ENCODE assay signal across 8 cellular contexts in the genomic region with DNA sequence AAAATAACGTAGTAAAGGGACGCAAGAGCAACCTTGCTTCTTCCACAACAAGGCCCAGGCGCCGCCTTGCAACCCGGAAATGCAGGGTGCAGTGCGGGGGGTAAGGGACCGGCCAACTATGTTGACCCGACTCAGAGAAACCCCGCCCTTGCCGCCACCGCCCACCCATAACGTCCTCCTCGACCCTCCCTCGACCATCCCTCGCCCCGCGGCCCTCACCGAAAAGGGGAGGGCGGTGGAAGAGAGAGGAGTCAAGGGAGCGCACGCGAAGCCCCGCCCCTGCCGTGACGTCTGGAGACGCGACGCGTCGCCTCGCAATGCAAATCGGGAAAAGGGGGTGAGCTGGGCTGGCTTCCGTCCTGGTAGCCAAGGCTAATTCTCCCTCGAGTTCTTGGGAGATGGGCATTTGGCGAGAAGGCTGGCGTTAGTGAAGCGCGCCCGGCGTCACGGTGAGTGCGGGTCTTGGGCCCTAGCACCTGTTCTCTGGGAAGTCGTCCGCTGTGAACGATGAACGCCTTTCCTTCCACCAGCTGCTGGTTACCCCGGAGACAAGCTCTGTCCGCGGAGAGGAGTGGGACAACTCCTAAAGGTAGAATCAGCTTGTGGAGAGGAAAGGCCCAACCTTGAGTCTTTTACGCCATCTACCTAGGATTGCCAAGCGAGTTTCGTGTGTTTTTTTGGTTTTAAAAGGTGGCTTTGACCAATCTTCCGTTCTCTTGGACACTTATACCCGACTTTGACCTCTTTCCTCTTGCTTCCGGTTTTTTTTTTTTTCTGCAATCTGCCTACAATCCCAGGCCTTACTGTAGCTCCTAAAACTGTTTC. TPM values are rescaled to one million over a fixed set of nuclear protein-coding genes. Genes with fewer than 3 reads are reported as not detected.
DNase-seq lines count a peak whose midpoint lies in the region; ATAC-seq and TF ChIP-seq lines count a peak whose summit lies in the region.

A gene (plus strand): TSS at position 340 of the 825 bp plus-strand sequence. CDS start 14,669 bp downstream, outside the sequence.

- H3K4me1 Mint-ChIP-seq in activated CD4-positive, alpha-beta T cell treated with anti-CD3 and anti-CD28 coated beads, Interleukin-2, amount 10 ng/mL, durations not matched to agents 24 days and 14 days: peaks cover 19% of the 10 kb centered on the region

- H3K36me3 Mint-ChIP-seq in activated CD4-positive, alpha-beta T cell treated with anti-CD3 and anti-CD28 coated beads, Interleukin-2, amount 10 ng/mL, durations not matched to agents 24 days and 14 days (ENCODE audit: low read depth): peaks cover 15% of the 10 kb centered on the region

- POLR2A ChIA-PET in BJ (lab: Charles Lee): interaction anchor here (0.6 kb wide), 1 partner anchor 157 kb away, joined by 8 read pairs; no protein-coding TSS in a partner anchor

- 0 out of 2 replicates have a peak, but pooled peaks cover 2% of the 10 kb centered on the region for H3K36me3 ChIP-seq in BJ (ENCODE audit: control insufficient read depth, insufficient read depth, low read length)

- intact Hi-C loops in activated CD4-positive, alpha-beta T cell treated with anti-CD3 and anti-CD28 coated beads, Interleukin-2, amount 10 ng/mL, durations not matched to agents 24 days and 14 days (cut with micrococcal nuclease): loop anchor here (1.0 to 10.0 kb wide), 7 partner anchors 46 to 341 kb away; a partner anchor contains a TSS

- H3K27ac ChIP-seq in coronary artery (peak within 1 kb of the TSS; percentile 89 to 93), layer of hippocampus (ENCODE audit: low read depth, low read length) (peak within 1 kb of the TSS; percentile 89)

- no peak for TF ChIP-seq CTCF in BJ (IDR thresholded peaks at IDR 0.05; ENCODE audit: insufficient read depth, low read depth, low read length)
- no peak for TF ChIP-seq CTCF in coronary artery (IDR thresholded peaks at IDR 0.05)

- CTCF ChIA-PET in BJ (lab: Yijun Ruan, JAX): interaction anchor here (0.6 to 0.7 kb wide), 2 partner anchors 14 to 22 kb away, joined by 3 to 5 read pairs; no protein-coding TSS in a partner anchor

- H3K27ac Mint-ChIP-seq in activated CD4-positive, alpha-beta T cell treated with anti-CD3 and anti-CD28 coated beads, Interleukin-2, amount 10 ng/mL, durations not matched to agents 24 days and 14 days: peak within 1 kb of the TSS; percentile 96

- DNase-seq in BJ (ENCODE audit: low read depth) (peak; percentile 84), NCI-H526 treated with DMSO at 0.1 percent for 48 hours (lab: John Stamatoyannopoulos, UW) (peak; percentile 92), coronary artery (ENCODE audit: low spot score) (peak; percentile 97)
- peak; percentile 98 for DNase-seq in activated CD4-positive, alpha-beta T cell treated with anti-CD3 and anti-CD28 coated beads, Interleukin-2, amount 10 ng/mL, durations not matched to agents 24 days and 14 days
- peak; percentile 81 to 89 for DNase-seq in stimulated activated CD4-positive, alpha-beta T cell treated with anti-CD3 and anti-CD28 coated beads, Interleukin-1b, Interleukin-23, amount 100 ng/mL, for 4 hours (ENCODE audit: low read depth in 2 of 2)

- peak within 1 kb of the TSS; percentile 96 for H3K4me3 Mint-ChIP-seq in activated CD4-positive, alpha-beta T cell treated with anti-CD3 and anti-CD28 coated beads, Interleukin-2, amount 10 ng/mL, durations not matched to agents 24 days and 14 days

- no peaks in the 10 kb centered on the region for H3K27me3 ChIP-seq in BJ (ENCODE audit: control insufficient read depth, insufficient read depth, low read length)
- no peaks in the 10 kb centered on the region for H3K27me3 ChIP-seq in layer of hippocampus (ENCODE audit: control insufficient read depth, insufficient read depth, low read length)

- H3K4me3 ChIP-seq in BJ (ENCODE audit: low read depth, low read length): peak within 1 kb of the TSS; percentile 56
- H3K4me3 ChIP-seq in coronary artery: peak within 1 kb of the TSS; percentile 87

- no peaks in the 10 kb centered on the region for H3K27me3 Mint-ChIP-seq in activated CD4-positive, alpha-beta T cell treated with anti-CD3 and anti-CD28 coated beads, Interleukin-2, amount 10 ng/mL, durations not matched to agents 24 days and 14 days

- ATAC-seq in GM19324 (IDR thresholded peaks at IDR 0.05; ENCODE audit: low FRiP score, unreplicated experiment) (peak; percentile 97), HG03469 (IDR thresholded peaks at IDR 0.05; ENCODE audit: unreplicated experiment) (peak; percentile 92)

- H3K9me3 Mint-ChIP-seq in activated CD4-positive, alpha-beta T cell treated with anti-CD3 and anti-CD28 coated beads, Interleukin-2, amount 10 ng/mL, durations not matched to agents 24 days and 14 days: no peaks in the 10 kb centered on the region

RNA-seq across cellular contexts. Expression of the gene that starts here (rescaled TPM):
- polyA plus RNA-seq in BJ (2011; rRNA removed): 35.2 and 53.3 TPM in 2 replicates
- 46.4 and 73.2 TPM in 2 replicates for polyA minus RNA-seq in BJ (2011; rRNA and poly(A)+ RNA removed)
- 56.9 and 60.9 TPM in 2 replicates for total RNA-seq in activated CD4-positive, alpha-beta T cell treated with anti-CD3 and anti-CD28 coated beads, Interleukin-2, amount 10 ng/mL, durations not matched to agents 24 days and 14 days

Comparison
In these comparisons a context has a peak if more than half of its experiments do, and no peak if none do; other contexts are left out.
1. Peak in every context shown above with its lines: DNase-seq, ATAC-seq, H3K4me3 ChIP-seq and H3K27ac ChIP-seq.